Comparison of ENCODE assay signal across 19 cellular contexts in the genomic region with DNA sequence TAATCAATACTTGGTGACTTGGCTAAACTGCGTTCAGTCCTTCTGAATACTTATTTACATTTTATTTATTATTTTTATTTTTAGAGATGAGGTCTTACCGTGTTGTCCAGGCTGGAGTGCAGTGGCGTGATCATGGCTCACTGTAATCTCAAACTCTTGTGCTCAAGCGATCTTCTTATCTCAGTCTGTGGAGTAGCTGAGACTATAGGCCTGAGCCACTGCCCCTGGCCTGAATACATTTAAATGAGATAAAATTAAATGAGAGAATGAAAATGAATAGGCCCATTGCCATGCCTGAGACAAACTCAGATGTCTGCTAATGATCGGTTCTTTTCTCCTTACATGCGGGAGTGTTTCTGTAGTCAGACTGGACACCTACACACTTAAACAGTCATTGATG.
DNase-seq lines count a peak whose midpoint lies in the region; ATAC-seq and TF ChIP-seq lines count a peak whose summit lies in the region.
"Had no signal": no experiment of that assay in that cellular context is flagged by ENCODE, and none has a peak within 500 bp of the region (broad histone marks: within the 10 kb centered on the region; RNA-seq: fewer than 3 reads in every experiment).

No MANE protein-coding gene starts in this region.

- peaks cover 58% of the 10 kb centered on the region for H3K4me1 ChIP-seq in left ventricle myocardium inferior

- no peaks in the 10 kb centered on the region for H3K27me3 Mint-ChIP-seq in brain
- no peaks in the 10 kb centered on the region for H3K27me3 Mint-ChIP-seq in neural crest cell (ENCODE audit: low read depth)
- H3K27me3 Mint-ChIP-seq in type B pancreatic cell, result no peaks in the 10 kb centered on the region
- H3K27me3 Mint-ChIP-seq: activated CD4-positive, alpha-beta T cell treated with anti-CD3 and anti-CD28 coated beads, Interleukin-2, amount 10 ng/mL, durations not matched to agents 7 days and 5 days had no signal

- H3K27ac Mint-ChIP-seq in brain, result peak overlapping the region; percentile 81 to 94 (median 92)
- peak overlapping the region; percentile 94 for H3K27ac Mint-ChIP-seq in neural crest cell (ENCODE audit: unreplicated experiment)
- H3K27ac Mint-ChIP-seq in type B pancreatic cell, result peak overlapping the region; percentile 50
- H3K27ac Mint-ChIP-seq: HFFc6 had no signal

- H3K4me1 Mint-ChIP-seq in brain, result peaks cover 94% of the 10 kb centered on the region
- H3K4me1 Mint-ChIP-seq in neural crest cell, result peaks cover 89% of the 10 kb centered on the region
- H3K4me1 Mint-ChIP-seq in type B pancreatic cell (ENCODE audit: unreplicated experiment), result peaks cover 54% of the 10 kb centered on the region

- H3K36me3 ChIP-seq in left ventricle myocardium inferior, result no peaks in the 10 kb centered on the region
- H3K36me3 ChIP-seq: stomach, WERI-Rb-1 had no signal

- DNase-seq in left ventricle myocardium inferior (no peak), Right ventricle myocardium superior (no peak), neural crest cell (ENCODE audit: low read depth, low spot score) (no peak), type B pancreatic cell (ENCODE audit: extremely low spot score, unreplicated experiment) (no peak), DMS 273 (lab: John Stamatoyannopoulos, UW; ENCODE audit: unreplicated experiment) (no peak)
- DNase-seq in activated naive CD4-positive, alpha-beta T cell treated with Interleukin-2 at 50 U/mL for 16 hours, result no peak
- DNase-seq in activated naive CD4-positive, alpha-beta T cell treated with anti-CD3 and anti-CD28 coated beads, Interleukin-2, amount 50 U/mL, for 16 hours, result no peak
- DNase-seq: activated CD4-positive, alpha-beta T cell treated with anti-CD3 and anti-CD28 coated beads, Interleukin-2, amount 10 ng/mL, durations not matched to agents 7 days and 5 days; central memory CD4-positive, alpha-beta T cell; HFFc6; NCI-H1092 treated with DMSO at 0.1 percent for 48 hours; NCI-H2081 treated with DMSO at 0.1 percent for 48 hours; NCI-H510A treated with DMSO at 0.1 percent for 48 hours; SK-N-SH; stomach; T-helper 2 cell; WERI-Rb-1 had no signal

- H3K4me3 Mint-ChIP-seq in brain (peak overlapping the region; percentile 34 to 62 (median 54)), neural crest cell (peak overlapping the region; percentile 69), type B pancreatic cell (no peak overlapping the region)
- H3K4me3 Mint-ChIP-seq: activated CD4-positive, alpha-beta T cell treated with anti-CD3 and anti-CD28 coated beads, Interleukin-2, amount 10 ng/mL, durations not matched to agents 7 days and 5 days; HFFc6 had no signal

- TF ChIP-seq CTCF in left ventricle myocardium inferior (IDR thresholded peaks at IDR 0.05; ENCODE audit: borderline replicate concordance) (no peak), brain (conservative IDR thresholded peaks at IDR 0.05) (no peak), neural crest cell (conservative IDR thresholded peaks at IDR 0.05) (no peak), type B pancreatic cell (conservative IDR thresholded peaks at IDR 0.05) (no peak)

- no peaks in the 10 kb centered on the region for H3K27me3 ChIP-seq in left ventricle myocardium inferior (ENCODE audit: low read depth)
- H3K27me3 ChIP-seq: stomach had no signal

- H3K36me3 Mint-ChIP-seq in brain (peaks cover 5% of the 10 kb centered on the region), neural crest cell (ENCODE audit: low read depth) (peaks cover 3% of the 10 kb centered on the region), type B pancreatic cell (peaks cover 12% of the 10 kb centered on the region)

- ATAC-seq in Right ventricle myocardium superior (ENCODE audit: poor library complexity), result no peak
- ATAC-seq: A549 had no signal

- H3K9me3 Mint-ChIP-seq in brain (peaks cover 0 to 7% (median 5%) of the 10 kb centered on the region in 5 experiments), neural crest cell (peaks cover 3% of the 10 kb centered on the region), type B pancreatic cell (peaks cover 9% of the 10 kb centered on the region)
- H3K9me3 Mint-ChIP-seq: activated CD4-positive, alpha-beta T cell treated with anti-CD3 and anti-CD28 coated beads, Interleukin-2, amount 10 ng/mL, durations not matched to agents 7 days and 5 days; HFFc6 had no signal

- H3K9me3 ChIP-seq in left ventricle myocardium inferior (replicated peaks), result peaks cover 6% of the 10 kb centered on the region
- H3K9me3 ChIP-seq: A549, SK-N-SH, stomach had no signal

- intact Hi-C loops in left ventricle myocardium inferior (cut with micrococcal nuclease) (no loop called here), Right ventricle myocardium superior (cut with DNase I) (no loop called here)

- no peak overlapping the region for H3K4me3 ChIP-seq in left ventricle myocardium inferior
- H3K4me3 ChIP-seq: A549, stomach had no signal

- peak overlapping the region; percentile 64 for H3K27ac ChIP-seq in left ventricle myocardium inferior (replicated peaks)
- H3K27ac ChIP-seq: WERI-Rb-1 had no signal
